1 cellular context compared by ENCODE assay signal in the genomic region with DNA sequence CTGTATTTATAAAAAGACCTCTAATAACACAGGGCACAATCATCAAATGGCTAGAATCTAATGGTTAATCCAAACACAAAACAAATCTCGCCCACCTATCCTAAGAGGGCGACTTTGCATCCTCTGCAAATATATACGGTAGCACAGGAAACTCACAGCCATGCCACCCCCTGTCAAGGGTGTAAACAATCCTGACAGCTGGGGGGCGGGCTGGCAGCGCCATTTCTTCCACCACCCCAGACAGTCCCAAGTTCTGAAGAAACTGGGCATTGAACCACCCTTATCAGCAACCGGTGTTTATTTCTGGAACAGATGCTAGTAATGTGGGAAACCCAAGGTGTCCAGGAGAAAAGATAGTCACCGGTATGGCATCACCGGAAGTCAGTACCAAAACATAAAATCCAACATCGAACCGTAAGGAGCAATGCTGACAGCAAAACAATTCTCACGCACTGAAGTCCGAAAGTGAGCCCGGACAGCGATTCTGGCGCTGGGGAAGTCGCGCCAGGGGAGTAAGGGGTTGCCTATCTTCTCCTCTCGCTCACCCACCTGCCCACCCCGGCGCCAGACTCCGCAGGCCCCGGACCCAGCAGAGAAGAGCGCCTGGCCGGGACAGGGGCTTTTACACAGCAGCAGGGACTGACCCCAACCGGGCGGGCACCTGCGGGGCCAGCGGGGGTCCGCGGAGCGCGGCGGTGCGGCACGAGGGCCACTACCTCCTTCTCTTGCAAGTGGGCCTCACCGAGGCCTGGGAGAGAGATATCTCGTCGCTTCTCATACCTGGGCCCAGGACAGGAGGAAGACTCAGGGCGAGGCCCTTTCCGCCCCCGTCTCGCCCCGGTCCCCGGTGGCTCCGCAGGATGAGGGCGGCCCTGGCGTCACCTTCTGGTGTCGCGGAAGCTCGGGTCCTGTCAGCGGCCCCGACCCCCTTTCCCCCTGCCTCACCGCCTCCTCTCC.
TF ChIP-seq lines count a peak whose summit lies in the region.

No MANE protein-coding gene starts in this region.

TF ChIP-seq in HepG2, 621 proteins besides CTCF, POLR2A, EP300 and RAD21 (continued from another document):
- TF ChIP-seq, protein P1, sequence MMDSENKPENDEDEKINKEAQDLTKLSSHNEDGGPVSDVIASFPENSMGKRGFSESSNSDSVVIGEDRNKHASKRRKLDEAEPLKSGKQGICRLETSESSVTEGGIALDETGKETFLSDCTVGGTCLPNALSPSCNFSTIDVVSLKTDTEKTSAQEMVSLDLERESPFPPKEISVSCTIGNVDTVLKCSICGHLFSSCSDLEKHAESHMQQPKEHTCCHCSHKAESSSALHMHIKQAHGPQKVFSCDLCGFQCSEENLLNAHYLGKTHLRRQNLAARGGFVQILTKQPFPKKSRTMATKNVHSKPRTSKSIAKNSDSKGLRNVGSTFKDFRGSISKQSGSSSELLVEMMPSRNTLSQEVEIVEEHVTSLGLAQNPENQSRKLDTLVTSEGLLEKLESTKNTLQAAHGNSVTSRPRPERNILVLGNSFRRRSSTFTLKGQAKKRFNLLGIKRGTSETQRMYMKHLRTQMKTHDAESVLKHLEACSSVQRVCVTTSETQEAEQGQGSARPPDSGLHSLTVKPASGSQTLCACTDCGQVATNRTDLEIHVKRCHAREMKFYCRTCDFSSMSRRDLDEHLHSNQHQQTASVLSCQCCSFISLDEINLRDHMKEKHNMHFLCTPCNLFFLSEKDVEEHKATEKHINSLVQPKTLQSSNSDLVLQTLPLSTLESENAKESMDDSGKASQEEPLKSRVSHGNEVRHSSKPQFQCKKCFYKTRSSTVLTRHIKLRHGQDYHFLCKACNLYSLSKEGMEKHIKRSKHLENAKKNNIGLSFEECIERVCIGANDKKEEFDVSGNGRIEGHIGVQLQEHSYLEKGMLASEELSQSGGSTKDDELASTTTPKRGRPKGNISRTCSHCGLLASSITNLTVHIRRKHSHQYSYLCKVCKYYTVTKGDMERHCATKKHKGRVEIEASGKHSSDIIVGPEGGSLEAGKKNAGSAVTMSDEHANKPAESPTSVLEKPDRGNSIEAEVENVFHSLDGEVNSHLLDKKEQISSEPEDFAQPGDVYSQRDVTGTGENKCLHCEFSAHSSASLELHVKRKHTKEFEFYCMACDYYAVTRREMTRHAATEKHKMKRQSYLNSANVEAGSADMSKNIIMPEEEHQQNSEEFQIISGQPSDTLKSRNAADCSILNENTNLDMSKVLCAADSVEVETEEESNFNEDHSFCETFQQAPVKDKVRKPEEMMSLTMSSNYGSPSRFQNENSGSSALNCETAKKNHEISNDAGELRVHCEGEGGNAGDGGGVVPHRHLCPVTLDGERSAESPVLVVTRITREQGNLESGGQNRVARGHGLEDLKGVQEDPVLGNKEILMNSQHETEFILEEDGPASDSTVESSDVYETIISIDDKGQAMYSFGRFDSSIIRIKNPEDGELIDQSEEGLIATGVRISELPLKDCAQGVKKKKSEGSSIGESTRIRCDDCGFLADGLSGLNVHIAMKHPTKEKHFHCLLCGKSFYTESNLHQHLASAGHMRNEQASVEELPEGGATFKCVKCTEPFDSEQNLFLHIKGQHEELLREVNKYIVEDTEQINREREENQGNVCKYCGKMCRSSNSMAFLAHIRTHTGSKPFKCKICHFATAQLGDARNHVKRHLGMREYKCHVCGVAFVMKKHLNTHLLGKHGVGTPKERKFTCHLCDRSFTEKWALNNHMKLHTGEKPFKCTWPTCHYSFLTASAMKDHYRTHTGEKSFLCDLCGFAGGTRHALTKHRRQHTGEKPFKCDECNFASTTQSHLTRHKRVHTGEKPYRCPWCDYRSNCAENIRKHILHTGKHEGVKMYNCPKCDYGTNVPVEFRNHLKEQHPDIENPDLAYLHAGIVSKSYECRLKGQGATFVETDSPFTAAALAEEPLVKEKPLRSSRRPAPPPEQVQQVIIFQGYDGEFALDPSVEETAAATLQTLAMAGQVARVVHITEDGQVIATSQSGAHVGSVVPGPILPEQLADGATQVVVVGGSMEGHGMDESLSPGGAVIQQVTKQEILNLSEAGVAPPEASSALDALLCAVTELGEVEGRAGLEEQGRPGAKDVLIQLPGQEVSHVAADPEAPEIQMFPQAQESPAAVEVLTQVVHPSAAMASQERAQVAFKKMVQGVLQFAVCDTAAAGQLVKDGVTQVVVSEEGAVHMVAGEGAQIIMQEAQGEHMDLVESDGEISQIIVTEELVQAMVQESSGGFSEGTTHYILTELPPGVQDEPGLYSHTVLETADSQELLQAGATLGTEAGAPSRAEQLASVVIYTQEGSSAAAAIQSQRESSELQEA (CRISPR knock-in tag; IDR thresholded peaks at IDR 0.05; ENCODE audit: not compliant biosample characterization), result no peak
- TF ChIP-seq, protein P2, sequence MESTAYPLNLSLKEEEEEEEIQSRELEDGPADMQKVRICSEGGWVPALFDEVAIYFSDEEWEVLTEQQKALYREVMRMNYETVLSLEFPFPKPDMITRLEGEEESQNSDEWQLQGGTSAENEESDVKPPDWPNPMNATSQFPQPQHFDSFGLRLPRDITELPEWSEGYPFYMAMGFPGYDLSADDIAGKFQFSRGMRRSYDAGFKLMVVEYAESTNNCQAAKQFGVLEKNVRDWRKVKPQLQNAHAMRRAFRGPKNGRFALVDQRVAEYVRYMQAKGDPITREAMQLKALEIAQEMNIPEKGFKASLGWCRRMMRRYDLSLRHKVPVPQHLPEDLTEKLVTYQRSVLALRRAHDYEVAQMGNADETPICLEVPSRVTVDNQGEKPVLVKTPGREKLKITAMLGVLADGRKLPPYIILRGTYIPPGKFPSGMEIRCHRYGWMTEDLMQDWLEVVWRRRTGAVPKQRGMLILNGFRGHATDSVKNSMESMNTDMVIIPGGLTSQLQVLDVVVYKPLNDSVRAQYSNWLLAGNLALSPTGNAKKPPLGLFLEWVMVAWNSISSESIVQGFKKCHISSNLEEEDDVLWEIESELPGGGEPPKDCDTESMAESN (CRISPR knock-in tag; conservative IDR thresholded peaks at IDR 0.05), result 0 out of 2 replicates have a peak, but pooled peaks have one; percentile 17
- TF ChIP-seq ZNF773 (CRISPR knock-in tag; IDR thresholded peaks at IDR 0.05; ENCODE audit: borderline replicate concordance) (no peak), NCOA2 (CRISPR knock-in tag; IDR thresholded peaks at IDR 0.05) (no peak), PHF20 (CRISPR knock-in tag; IDR thresholded peaks at IDR 0.05) (peak; percentile 62), TBL1XR1 (IDR thresholded peaks at IDR 0.05; ENCODE audit: borderline replicate concordance, low read length, partially characterized antibody) (no peak), ZNF451 (CRISPR knock-in tag; IDR thresholded peaks at IDR 0.05) (no peak), TEAD3 (CRISPR knock-in tag; optimal IDR thresholded peaks at IDR 0.05; ENCODE audit: borderline replicate concordance) (no peak), CHCHD3 (CRISPR knock-in tag; IDR thresholded peaks at IDR 0.05) (no peak), ZNF660 (CRISPR knock-in tag; IDR thresholded peaks at IDR 0.05; ENCODE audit: borderline replicate concordance, low read depth) (no peak)
- TF ChIP-seq, protein P3, sequence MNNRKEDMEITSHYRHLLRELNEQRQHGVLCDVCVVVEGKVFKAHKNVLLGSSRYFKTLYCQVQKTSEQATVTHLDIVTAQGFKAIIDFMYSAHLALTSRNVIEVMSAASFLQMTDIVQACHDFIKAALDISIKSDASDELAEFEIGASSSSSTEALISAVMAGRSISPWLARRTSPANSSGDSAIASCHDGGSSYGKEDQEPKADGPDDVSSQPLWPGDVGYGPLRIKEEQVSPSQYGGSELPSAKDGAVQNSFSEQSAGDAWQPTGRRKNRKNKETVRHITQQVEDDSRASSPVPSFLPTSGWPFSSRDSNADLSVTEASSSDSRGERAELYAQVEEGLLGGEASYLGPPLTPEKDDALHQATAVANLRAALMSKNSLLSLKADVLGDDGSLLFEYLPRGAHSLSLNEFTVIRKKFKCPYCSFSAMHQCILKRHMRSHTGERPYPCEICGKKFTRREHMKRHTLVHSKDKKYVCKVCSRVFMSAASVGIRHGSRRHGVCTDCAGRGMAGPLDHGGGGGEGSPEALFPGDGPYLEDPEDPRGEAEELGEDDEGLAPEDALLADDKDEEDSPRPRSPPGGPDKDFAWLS (CRISPR knock-in tag; IDR thresholded peaks at IDR 0.05; ENCODE audit: borderline replicate concordance), result no peak
